In the genomic region with DNA sequence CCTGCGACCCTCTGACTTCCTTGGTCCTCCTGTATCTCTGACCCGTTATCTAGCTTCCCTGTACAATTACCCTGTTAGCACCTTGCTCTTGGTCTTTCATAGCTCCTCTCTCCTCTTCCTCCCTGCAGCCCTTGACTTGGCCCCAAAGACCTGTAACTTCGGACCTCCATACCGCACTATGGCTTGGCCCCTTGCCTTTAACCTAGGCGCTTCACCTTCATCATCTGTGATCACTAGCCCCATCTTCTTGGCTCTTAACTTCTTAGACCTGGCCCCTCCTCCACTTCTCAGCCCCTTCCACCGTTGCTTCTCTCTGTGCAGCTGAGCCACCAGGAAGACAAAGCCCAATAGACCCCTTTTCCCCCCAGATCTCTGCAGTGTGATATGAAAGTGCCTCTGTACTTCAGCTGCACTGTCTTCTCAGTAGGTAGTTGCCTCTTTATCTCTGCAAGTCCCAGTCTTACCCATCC, we compare ENCODE assay signal across 1 cellular context.
TF ChIP-seq lines count a peak whose summit lies in the region.

No MANE protein-coding gene starts in this region.

TF ChIP-seq in IMR-90, 13 proteins besides CTCF, POLR2A, EP300 and RAD21:
- TF ChIP-seq BHLHE40 (IDR thresholded peaks at IDR 0.05; ENCODE audit: low read depth, low read length) (no peak), RCOR1 (IDR thresholded peaks at IDR 0.05; ENCODE audit: insufficient replicate concordance, low read length) (no peak)
